ENCODE assay signal across 36 cellular contexts in genomic region chr12:103540319-103540718, GRCh38. TPM values are rescaled to one million over a fixed set of nuclear protein-coding genes. Genes with fewer than 3 reads are reported as not detected.
"Had no signal": no experiment of that assay in that cellular context is flagged by ENCODE, and none has a peak within 500 bp of the region (broad histone marks: within the 10 kb centered on the region; RNA-seq: fewer than 3 reads in every experiment).

No MANE protein-coding gene starts in this region.

- H3K4me3 Mint-ChIP-seq: activated CD4-positive, alpha-beta T cell treated with anti-CD3 and anti-CD28 coated beads, Interleukin-2, amount 10 ng/mL, durations not matched to agents 24 days and 14 days; activated CD8-positive, alpha-beta T cell treated with anti-CD3 and anti-CD28 coated beads, Interleukin-2, amount 10 ng/mL, durations not matched to agents 7 days and 5 days; activated naive CD8-positive, alpha-beta T cell treated with anti-CD3 and anti-CD28 coated beads for 36 hours; activated T-cell treated with anti-CD3 and anti-CD28 coated beads, Interleukin-2, amount 50 U/mL, for 24 hours; T-helper 1 cell treated with Interleukin-12 subunit alpha and Interleukin-12 subunit beta and Interleukin-4 antibody, amounts not matched to agents 30 μg/mL and 1 μg/mL, for 36 hours; T-helper 2 cell treated with Interferon-gamma antibody and Interleukin-4, amounts not matched to agents 5 μg/mL and 100 μg/mL, for 36 hours had no signal

- H3K9me3 Mint-ChIP-seq: activated CD4-positive, alpha-beta T cell treated with anti-CD3 and anti-CD28 coated beads, Interleukin-2, amount 10 ng/mL, durations not matched to agents 24 days and 14 days; activated naive CD8-positive, alpha-beta T cell treated with anti-CD3 and anti-CD28 coated beads for 36 hours; activated T-cell treated with anti-CD3 and anti-CD28 coated beads, Interleukin-2, amount 50 U/mL, for 24 hours; T-helper 1 cell treated with Interleukin-12 subunit alpha and Interleukin-12 subunit beta and Interleukin-4 antibody, amounts not matched to agents 30 μg/mL and 1 μg/mL, for 36 hours; T-helper 2 cell treated with Interferon-gamma antibody and Interleukin-4, amounts not matched to agents 5 μg/mL and 100 μg/mL, for 36 hours had no signal

- H3K36me3 Mint-ChIP-seq: activated naive CD8-positive, alpha-beta T cell treated with anti-CD3 and anti-CD28 coated beads for 36 hours had no signal

- H3K27ac Mint-ChIP-seq: activated CD4-positive, alpha-beta T cell treated with anti-CD3 and anti-CD28 coated beads, Interleukin-2, amount 10 ng/mL, durations not matched to agents 24 days and 14 days; activated CD8-positive, alpha-beta T cell treated with anti-CD3 and anti-CD28 coated beads, Interleukin-2, amount 10 ng/mL, durations not matched to agents 7 days and 5 days; activated naive CD8-positive, alpha-beta T cell treated with anti-CD3 and anti-CD28 coated beads for 36 hours; activated T-cell treated with anti-CD3 and anti-CD28 coated beads, Interleukin-2, amount 50 U/mL, for 24 hours; T-helper 1 cell treated with Interleukin-12 subunit alpha and Interleukin-12 subunit beta and Interleukin-4 antibody, amounts not matched to agents 30 μg/mL and 1 μg/mL, for 36 hours had no signal

- H3K27me3 Mint-ChIP-seq: activated CD4-positive, alpha-beta T cell treated with anti-CD3 and anti-CD28 coated beads, Interleukin-2, amount 10 ng/mL, durations not matched to agents 24 days and 14 days; activated naive CD8-positive, alpha-beta T cell treated with anti-CD3 and anti-CD28 coated beads for 36 hours; activated T-cell treated with anti-CD3 and anti-CD28 coated beads, Interleukin-2, amount 50 U/mL, for 24 hours had no signal

- DNase-seq: activated CD4-positive, alpha-beta T cell treated with anti-CD3 and anti-CD28 coated beads, Interleukin-2, amount 10 ng/mL, durations not matched to agents 24 days and 14 days; activated CD4-positive, alpha-beta T cell treated with anti-CD3 and anti-CD28 coated beads, Interleukin-2, amount 50 U/mL, for 4 hours; activated CD4-positive, CD25-positive, alpha-beta regulatory T cell; activated CD8-positive, alpha-beta T cell treated with anti-CD3 and anti-CD28 coated beads, Interleukin-2, amount 10 ng/mL, durations not matched to agents 7 days and 5 days; activated effector memory CD4-positive, alpha-beta T cell treated with anti-CD3 and anti-CD28 coated beads, Interleukin-2, amount 50 U/mL, for 16 hours; activated naive CD4-positive, alpha-beta T cell; activated naive CD4-positive, alpha-beta T cell treated with anti-CD3 and anti-CD28 coated beads, Interleukin-2, amount 50 U/mL, for 16 hours; activated naive CD8-positive, alpha-beta T cell treated with anti-CD3 and anti-CD28 coated beads for 36 hours; activated T-cell treated with anti-CD3 and anti-CD28 coated beads, Interleukin-2, amount 50 U/mL, for 24 hours; amniotic stem cell; aorta; brain microvascular endothelial cell; central memory CD4-positive, alpha-beta T cell; Kasumi-1; MG63; NCI-H1048; NCI-H1105 treated with DMSO at 0.1 percent for 48 hours; NCI-H1436; NCI-H1694; NCI-H1930; NCI-H2081 treated with DMSO at 0.1 percent for 48 hours; NCI-H2171; NCI-H510A; NCI-H526; NCI-H748 treated with DMSO at 0.1 percent for 48 hours; NK-92 treated with Interleukin-12 subunit alpha and Interleukin-12 subunit beta, amount 100 ng/mL, for 24 hours; PC-3; Peyer's patch; RPMI8226; SHP77 treated with DMSO at 0.1 percent for 48 hours; SK-N-SH; WERI-Rb-1 had no signal

- ATAC-seq: activated CD8-positive, alpha-beta T cell treated with anti-CD3 and anti-CD28 coated beads, Interleukin-2, amount 10 ng/mL, durations not matched to agents 7 days and 5 days; PC-3 had no signal

RNA-seq across cellular contexts. Expression of gene C12orf42, which starts 44.6 kb away (rescaled TPM):
- total RNA-seq: activated CD4-positive, alpha-beta T cell treated with anti-CD3 and anti-CD28 coated beads, Interleukin-2, amount 10 ng/mL, durations not matched to agents 24 days and 14 days; aorta; PC-3; SJSA1 had no signal

RNA-seq across cellular contexts. Expression of gene STAB2, which starts 46.8 kb away (rescaled TPM):
- total RNA-seq: activated CD4-positive, alpha-beta T cell treated with anti-CD3 and anti-CD28 coated beads, Interleukin-2, amount 10 ng/mL, durations not matched to agents 24 days and 14 days; activated CD8-positive, alpha-beta T cell treated with anti-CD3 and anti-CD28 coated beads, Interleukin-2, amount 10 ng/mL, durations not matched to agents 7 days and 5 days; activated naive CD8-positive, alpha-beta T cell treated with anti-CD3 and anti-CD28 coated beads for 36 hours; cerebellum; PC-3; SJSA1 had no signal
